In the genomic region with DNA sequence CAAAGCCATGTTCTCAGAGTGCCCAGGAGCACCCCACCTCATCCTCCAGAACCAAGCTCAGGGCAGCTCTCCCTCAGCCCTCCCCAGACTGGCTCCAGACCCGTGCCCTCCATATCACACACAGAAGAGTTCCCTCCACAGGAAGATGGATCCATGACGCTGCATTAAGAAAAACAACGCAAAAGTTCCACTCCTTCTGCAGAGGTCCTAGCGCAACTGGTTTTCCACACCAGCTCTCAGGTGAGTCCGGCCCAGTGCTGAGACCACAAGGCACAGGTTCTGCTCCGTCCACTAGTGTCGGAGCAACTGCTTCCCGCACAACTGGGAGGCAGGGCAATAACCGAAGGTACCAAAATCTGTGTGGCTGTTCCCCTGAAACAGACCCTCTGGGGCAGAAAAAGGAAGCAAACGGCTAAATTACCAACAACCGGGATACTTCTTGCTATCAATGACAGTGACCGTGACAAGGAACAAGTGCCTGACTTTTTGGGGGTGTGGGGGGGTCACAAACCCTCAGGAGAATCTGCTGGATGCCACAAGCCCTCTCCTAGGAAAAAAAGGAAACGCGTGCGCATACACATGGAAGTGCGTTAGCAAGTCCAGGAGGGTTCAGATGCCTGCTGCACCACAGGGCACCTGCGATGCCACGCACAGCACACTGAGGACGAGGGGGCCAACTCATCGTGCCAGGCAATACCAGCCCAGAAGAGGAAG, we compare ENCODE assay signal across 34 cellular contexts. TPM values are rescaled to one million over a fixed set of nuclear protein-coding genes. Genes with fewer than 3 reads are reported as not detected.
DNase-seq lines count a peak whose midpoint lies in the region; ATAC-seq and TF ChIP-seq lines count a peak whose summit lies in the region.
"Had no signal": no experiment of that assay in that cellular context is flagged by ENCODE, and none has a peak within 500 bp of the region (broad histone marks: within the 10 kb centered on the region; RNA-seq: fewer than 3 reads in every experiment).

No MANE protein-coding gene starts in this region.

- no peaks in the 10 kb centered on the region for H3K27me3 Mint-ChIP-seq in activated naive CD8-positive, alpha-beta T cell treated with anti-CD3 and anti-CD28 coated beads, Interleukin-2, amount 10 ng/mL, durations not matched to agents 7 days and 5 days
- H3K27me3 Mint-ChIP-seq in activated naive CD8-positive, alpha-beta T cell treated with anti-CD3 and anti-CD28 coated beads for 36 hours = no peaks in the 10 kb centered on the region
- H3K27me3 Mint-ChIP-seq in type B pancreatic cell (no peaks in the 10 kb centered on the region), MCF 10A (ENCODE audit: insufficient read depth, unreplicated experiment) (no peaks in the 10 kb centered on the region)
- H3K27me3 Mint-ChIP-seq: activated CD4-positive, alpha-beta T cell treated with anti-CD3 and anti-CD28 coated beads for 36 hours; CD4-positive, alpha-beta memory T cell; T-cell had no signal

- intact Hi-C loops in Right ventricle myocardium superior (cut with DNase I) (loop anchor here (5.0 kb wide), 1 partner anchor 133 kb away; a partner anchor contains a TSS), MCF 10A (cut with micrococcal nuclease) (no loop called here)

- no peak overlapping the region for H2AFZ ChIP-seq in osteoblast (ENCODE audit: low read length)
- H2AFZ ChIP-seq: neural progenitor cell had no signal

- no peak overlapping the region for H3K4me3 ChIP-seq in osteoblast (ENCODE audit: insufficient read depth, low read length)
- H3K4me3 ChIP-seq: A549, neural progenitor cell, prostate gland, SJCRH30, stomach, tibial nerve had no signal

- BruUV-seq in MCF 10A (replicated peaks; lab: Mats Ljungman, UMichigan) = no TSS peak

- ATAC-seq in activated naive CD8-positive, alpha-beta T cell treated with anti-CD3 and anti-CD28 coated beads, Interleukin-2, amount 10 ng/mL, durations not matched to agents 7 days and 5 days (ENCODE audit: low read depth) = no peak
- ATAC-seq in Right ventricle myocardium superior (ENCODE audit: poor library complexity) = no peak
- no peak for ATAC-seq in SK-N-SH treated with all-trans-retinoic acid at 6 μM for 48 hours
- ATAC-seq: A549; activated CD4-positive, alpha-beta T cell treated with anti-CD3 and anti-CD28 coated beads for 36 hours; activated CD8-positive, alpha-beta T cell treated with anti-CD3 and anti-CD28 coated beads, Interleukin-2, amount 10 ng/mL, durations not matched to agents 7 days and 5 days; T-cell had no signal

- POLR2A ChIA-PET in activated naive CD8-positive, alpha-beta T cell treated with anti-CD3 and anti-CD28 coated beads, Interleukin-2, amount 10 ng/mL, durations not matched to agents 7 days and 5 days (lab: Charles Lee) = no interaction called here
- POLR2A ChIA-PET in GM10248 (lab: Yijun Ruan, JAX) = no interaction called here
- POLR2A ChIA-PET in MCF 10A (lab: Yijun Ruan, JAX) = no interaction called here

- no peak overlapping the region for H3K27ac ChIP-seq in osteoblast (ENCODE audit: low read depth, low read length)
- H3K27ac ChIP-seq: A549, epithelial cell of prostate, neural progenitor cell, prostate gland, SJCRH30, stomach, tibial nerve had no signal

- peaks cover 27% of the 10 kb centered on the region for H4K20me1 ChIP-seq in osteoblast (ENCODE audit: insufficient read depth, low read length)

- TF ChIP-seq CTCF in osteoblast (IDR thresholded peaks at IDR 0.05; ENCODE audit: extremely low read depth, low read depth, low read length) (no peak), type B pancreatic cell (conservative IDR thresholded peaks at IDR 0.05) (no peak), GM10248 (IDR thresholded peaks at IDR 0.05; ENCODE audit: control extremely low read depth, extremely low read depth, low read depth, missing control alignments) (no peak), MCF 10A (IDR thresholded peaks at IDR 0.05; ENCODE audit: unreplicated experiment) (no peak)

- no peaks in the 10 kb centered on the region for H3K79me2 ChIP-seq in osteoblast (ENCODE audit: insufficient read depth, low read length)

- H3K9me3 Mint-ChIP-seq in activated naive CD8-positive, alpha-beta T cell treated with anti-CD3 and anti-CD28 coated beads, Interleukin-2, amount 10 ng/mL, durations not matched to agents 7 days and 5 days = no peaks in the 10 kb centered on the region
- no peaks in the 10 kb centered on the region for H3K9me3 Mint-ChIP-seq in activated naive CD8-positive, alpha-beta T cell treated with anti-CD3 and anti-CD28 coated beads for 36 hours
- H3K9me3 Mint-ChIP-seq in type B pancreatic cell (no peaks in the 10 kb centered on the region), MCF 10A (ENCODE audit: unreplicated experiment) (no peaks in the 10 kb centered on the region)
- H3K9me3 Mint-ChIP-seq: CD4-positive, alpha-beta memory T cell; neural progenitor cell; T-cell had no signal

- no peaks in the 10 kb centered on the region for H3K9me3 ChIP-seq in osteoblast (ENCODE audit: low read depth, low read length)
- H3K9me3 ChIP-seq: A549, prostate gland, SJCRH30, stomach, tibial nerve had no signal

- H3K36me3 Mint-ChIP-seq in activated naive CD8-positive, alpha-beta T cell treated with anti-CD3 and anti-CD28 coated beads, Interleukin-2, amount 10 ng/mL, durations not matched to agents 7 days and 5 days = peaks cover 9% of the 10 kb centered on the region
- peaks cover 12% of the 10 kb centered on the region for H3K36me3 Mint-ChIP-seq in activated naive CD8-positive, alpha-beta T cell treated with anti-CD3 and anti-CD28 coated beads for 36 hours
- peaks cover 21% of the 10 kb centered on the region for H3K36me3 Mint-ChIP-seq in type B pancreatic cell
- H3K36me3 Mint-ChIP-seq in MCF 10A (ENCODE audit: insufficient read depth, unreplicated experiment) = peaks cover 80% of the 10 kb centered on the region

- H3K4me1 ChIP-seq in osteoblast (ENCODE audit: insufficient read depth, low read length) = no peaks in the 10 kb centered on the region
- H3K4me1 ChIP-seq: A549, neural progenitor cell, prostate gland, SJCRH30, stomach, tibial nerve had no signal

- no peaks in the 10 kb centered on the region for H3K4me1 Mint-ChIP-seq in activated naive CD8-positive, alpha-beta T cell treated with anti-CD3 and anti-CD28 coated beads, Interleukin-2, amount 10 ng/mL, durations not matched to agents 7 days and 5 days
- H3K4me1 Mint-ChIP-seq in activated naive CD8-positive, alpha-beta T cell treated with anti-CD3 and anti-CD28 coated beads for 36 hours = no peaks in the 10 kb centered on the region
- no peaks in the 10 kb centered on the region for H3K4me1 Mint-ChIP-seq in type B pancreatic cell (ENCODE audit: unreplicated experiment)
- H3K4me1 Mint-ChIP-seq in MCF 10A (ENCODE audit: insufficient read depth, unreplicated experiment) = no peaks in the 10 kb centered on the region
- H3K4me1 Mint-ChIP-seq: activated CD4-positive, alpha-beta T cell treated with anti-CD3 and anti-CD28 coated beads for 36 hours; CD4-positive, alpha-beta memory T cell; neural progenitor cell; T-cell had no signal

- DNase-seq in activated naive CD8-positive, alpha-beta T cell treated with anti-CD3 and anti-CD28 coated beads, Interleukin-2, amount 10 ng/mL, durations not matched to agents 7 days and 5 days = peak; percentile 6
- no peak for DNase-seq in activated naive CD8-positive, alpha-beta T cell treated with anti-CD3 and anti-CD28 coated beads for 36 hours
- DNase-seq in Right ventricle myocardium superior = peak; percentile 15
- peak; percentile 54 for DNase-seq in osteoblast (ENCODE audit: insufficient read length, low spot score, missing footprints)
- no peak for DNase-seq in type B pancreatic cell (ENCODE audit: extremely low spot score, unreplicated experiment)
- DNase-seq in GM10248 (ENCODE audit: extremely low spot score) = no peak
- no peak for DNase-seq in MCF 10A (ENCODE audit: unreplicated experiment)
- DNase-seq: activated CD8-positive, alpha-beta T cell treated with anti-CD3 and anti-CD28 coated beads, Interleukin-2, amount 10 ng/mL, durations not matched to agents 7 days and 5 days; activated T-cell treated with anti-CD3 and anti-CD28 coated beads for 4 hours; AML-193; amniotic stem cell; CD4-positive, alpha-beta memory T cell; effector CD4-positive, alpha-beta T cell; EL; glutamatergic neuron; HCEC 1CT; KG1; mammary epithelial cell; MM.1S; NCI-H1417; NCI-H2029 treated with DMSO at 0.1 percent for 48 hours; NCI-H226; NCI-H69; stimulated activated CD8-positive, alpha-beta memory T cell treated with anti-CD3 and anti-CD28 coated beads, Interleukin-4, amount 100 ng/mL, for 48 hours; stomach; T-cell had no signal

- no peak overlapping the region for H3K27ac Mint-ChIP-seq in activated naive CD8-positive, alpha-beta T cell treated with anti-CD3 and anti-CD28 coated beads, Interleukin-2, amount 10 ng/mL, durations not matched to agents 7 days and 5 days
- no peak overlapping the region for H3K27ac Mint-ChIP-seq in activated naive CD8-positive, alpha-beta T cell treated with anti-CD3 and anti-CD28 coated beads for 36 hours
- H3K27ac Mint-ChIP-seq in type B pancreatic cell (peak overlapping the region; percentile 46), MCF 10A (ENCODE audit: low read depth, unreplicated experiment) (no peak overlapping the region)
- H3K27ac Mint-ChIP-seq: activated CD4-positive, alpha-beta T cell treated with anti-CD3 and anti-CD28 coated beads for 36 hours; activated CD8-positive, alpha-beta T cell treated with anti-CD3 and anti-CD28 coated beads, Interleukin-2, amount 10 ng/mL, durations not matched to agents 7 days and 5 days; neural progenitor cell; T-cell had no signal

- H3K27me3 ChIP-seq in osteoblast (ENCODE audit: insufficient read depth, low read length) = no peaks in the 10 kb centered on the region
- H3K27me3 ChIP-seq: neural progenitor cell, SJCRH30, stomach, tibial nerve had no signal

- no peak overlapping the region for H3K4me3 Mint-ChIP-seq in activated naive CD8-positive, alpha-beta T cell treated with anti-CD3 and anti-CD28 coated beads, Interleukin-2, amount 10 ng/mL, durations not matched to agents 7 days and 5 days
- no peak overlapping the region for H3K4me3 Mint-ChIP-seq in activated naive CD8-positive, alpha-beta T cell treated with anti-CD3 and anti-CD28 coated beads for 36 hours
- no peak overlapping the region for H3K4me3 Mint-ChIP-seq in type B pancreatic cell
- H3K4me3 Mint-ChIP-seq in MCF 10A (ENCODE audit: unreplicated experiment) = no peak overlapping the region
- H3K4me3 Mint-ChIP-seq: activated CD4-positive, alpha-beta T cell treated with anti-CD3 and anti-CD28 coated beads for 36 hours; activated CD8-positive, alpha-beta T cell treated with anti-CD3 and anti-CD28 coated beads, Interleukin-2, amount 10 ng/mL, durations not matched to agents 7 days and 5 days; CD4-positive, alpha-beta memory T cell; neural progenitor cell; T-cell had no signal

- no peak overlapping the region for H3K4me2 ChIP-seq in osteoblast (ENCODE audit: insufficient read depth, low read length)
- H3K4me2 ChIP-seq: A549, neural progenitor cell had no signal

- peaks cover 90% of the 10 kb centered on the region for H3K36me3 ChIP-seq in osteoblast (ENCODE audit: insufficient read depth, low read length)
- H3K36me3 ChIP-seq: neural progenitor cell had no signal

- CTCF ChIA-PET in GM10248 (lab: Yijun Ruan, JAX) (interaction anchor here (0.8 to 2.1 kb wide), 2 partner anchors 129 to 131 kb away, joined by 3 to 5 read pairs; no protein-coding TSS in a partner anchor), MCF 10A (lab: Yijun Ruan, JAX) (no interaction called here)

RNA-seq across cellular contexts. Expression of a gene that starts 49.2 kb away (rescaled TPM):
- under 1 TPM; 0.20 to 0.55 TPM for total RNA-seq in activated naive CD8-positive, alpha-beta T cell treated with anti-CD3 and anti-CD28 coated beads, Interleukin-2, amount 10 ng/mL, durations not matched to agents 7 days and 5 days
- total RNA-seq in activated naive CD8-positive, alpha-beta T cell treated with anti-CD3 and anti-CD28 coated beads for 36 hours = under 1 TPM; 0.30 to 0.33 TPM
- 222 TPM for total RNA-seq in Right ventricle myocardium superior
- total RNA-seq in osteoblast = 0.29 and 0.36 TPM in 2 replicates
- 0.50 and 1.2 TPM in 2 replicates for total RNA-seq in type B pancreatic cell (ENCODE audit: low replicate concordance)
- 0.07 and 0.27 TPM in 2 replicates for total RNA-seq in MCF 10A (2022)

RNA-seq across cellular contexts. Expression of a gene that starts 49.3 kb away (rescaled TPM):
- total RNA-seq in activated naive CD8-positive, alpha-beta T cell treated with anti-CD3 and anti-CD28 coated beads, Interleukin-2, amount 10 ng/mL, durations not matched to agents 7 days and 5 days = 10 to 100 TPM; 53.8 to 57.2 TPM
- total RNA-seq in activated naive CD8-positive, alpha-beta T cell treated with anti-CD3 and anti-CD28 coated beads for 36 hours = 10 to 100 TPM; 48.0 to 50.3 TPM
- total RNA-seq in Right ventricle myocardium superior = 15.7 TPM
- 54.6 and 58.3 TPM in 2 replicates for total RNA-seq in osteoblast
- 43.3 and 66.4 TPM in 2 replicates for total RNA-seq in type B pancreatic cell (ENCODE audit: low replicate concordance)
- total RNA-seq in MCF 10A (2022) = 94.6 and 115 TPM in 2 replicates

Comparison
In these comparisons a context has a peak if more than half of its experiments do, and no peak if none do; other contexts are left out.
1. DNase-seq: peak in activated naive CD8-positive, alpha-beta T cell treated with anti-CD3 and anti-CD28 coated beads, Interleukin-2, amount 10 ng/mL, durations not matched to agents 7 days and 5 days (single experiment), Right ventricle myocardium superior (single experiment) and osteoblast (single experiment); none in activated naive CD8-positive, alpha-beta T cell treated with anti-CD3 and anti-CD28 coated beads for 36 hours (single experiment), type B pancreatic cell (single experiment), GM10248 (single experiment) and MCF 10A (single experiment).
2. RNA of a gene that starts 49.2 kb away (total RNA-seq): 222 TPM in Right ventricle myocardium superior (single experiment); 0.50 to 1.2 TPM in type B pancreatic cell, 0.20 to 0.55 TPM in activated naive CD8-positive, alpha-beta T cell treated with anti-CD3 and anti-CD28 coated beads, Interleukin-2, amount 10 ng/mL, durations not matched to agents 7 days and 5 days, 0.29 to 0.36 TPM in osteoblast, 0.30 to 0.33 TPM in activated naive CD8-positive, alpha-beta T cell treated with anti-CD3 and anti-CD28 coated beads for 36 hours and 0.07 to 0.27 TPM in MCF 10A; every median in the first group is over 10 times any median in the second.